ENCODE assay signal across 22 cellular contexts in the genomic region with DNA sequence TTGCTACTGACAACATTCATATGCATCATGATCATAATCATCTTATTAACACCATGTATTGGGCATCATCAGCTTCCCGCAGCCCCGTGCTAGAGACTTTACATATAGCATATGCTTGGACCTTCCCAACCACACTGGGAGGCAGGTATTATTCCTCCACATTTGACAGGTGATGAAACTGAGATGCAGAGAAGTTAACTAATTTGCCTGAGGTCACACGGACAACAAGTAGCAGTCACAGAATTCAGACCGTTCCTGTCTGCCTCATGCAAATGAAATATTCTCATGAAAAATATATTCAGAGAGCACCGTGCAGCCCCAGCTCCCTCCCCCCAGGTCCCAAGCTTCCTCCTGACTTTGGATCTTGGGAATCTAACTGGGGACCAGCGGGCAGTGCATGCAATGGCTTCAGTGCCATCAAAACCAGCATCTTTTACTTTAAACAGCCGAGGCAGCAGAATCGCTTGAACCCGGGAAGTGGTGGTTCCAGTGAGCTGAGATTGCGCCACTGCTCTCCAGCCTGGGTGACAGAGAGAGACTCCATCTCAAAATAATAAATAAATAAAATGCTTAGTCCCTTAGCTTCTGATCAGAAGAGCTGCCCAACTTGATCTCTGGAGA.
DNase-seq lines count a peak whose midpoint lies in the region; ATAC-seq and TF ChIP-seq lines count a peak whose summit lies in the region.
"Had no signal": no experiment of that assay in that cellular context is flagged by ENCODE, and none has a peak within 500 bp of the region (broad histone marks: within the 10 kb centered on the region; RNA-seq: fewer than 3 reads in every experiment).

No MANE protein-coding gene starts in this region.

- no peak overlapping the region for H3K27ac ChIP-seq in H9 (ENCODE audit: insufficient read length, low read depth, low read length)
- H3K27ac ChIP-seq: 22Rv1, dorsolateral prefrontal cortex, gastrocnemius medialis, pancreas had no signal

- WGBS in H9 (ENCODE audit: extremely low coverage, insufficient read length, low lambda C conversion rate): no CpG with 5 or more reads among the region's 10 CpGs

- no peak overlapping the region for H3K4ac ChIP-seq in H9 (ENCODE audit: low read depth, low read length)

- H4K20me1 ChIP-seq in H9 (ENCODE audit: control insufficient read depth, insufficient read depth, insufficient read length): no peaks in the 10 kb centered on the region

- H3K27ac Mint-ChIP-seq in H9 (no peak overlapping the region), Caco-2 (ENCODE audit: unreplicated experiment) (no peak overlapping the region)
- H3K27ac Mint-ChIP-seq: activated T-helper 17 cell treated with anti-CD3 and anti-CD28 coated beads, Interleukin-2, amount 50 U/mL, for 72 hours; naive thymus-derived CD8-positive, alpha-beta T cell; T-helper 2 cell treated with Interferon-gamma antibody and Interleukin-4, amounts not matched to agents 5 μg/mL and 100 μg/mL, for 36 hours had no signal

- H2AFZ ChIP-seq in H9 (ENCODE audit: low read length): no peak overlapping the region

- H3K9me3 ChIP-seq in H9 (ENCODE audit: control insufficient read depth, low read depth, low read length) (no peaks in the 10 kb centered on the region), Caco-2 (no peaks in the 10 kb centered on the region)
- H3K9me3 ChIP-seq: BE2C, gastrocnemius medialis, pancreas had no signal

- no peak overlapping the region for H4K5ac ChIP-seq in H9 (ENCODE audit: insufficient read length, low read depth, low read length)

- no peak overlapping the region for H4K8ac ChIP-seq in H9 (replicated peaks; ENCODE audit: insufficient read length, low read depth, low read length)

- TF ChIP-seq CTCF in H9 (conservative IDR thresholded peaks at IDR 0.05) (no peak), Caco-2 (IDR thresholded peaks at IDR 0.05; ENCODE audit: insufficient read depth in 1 of 2, low read depth in 1 of 2, low read length in 1 of 2, severe bottlenecking in 1 of 2, unreplicated experiment in 1 of 2) (no peak)

- BruUV-seq in Caco-2 (replicated peaks; lab: Mats Ljungman, UMichigan): no TSS peak

- peak; percentile 2 for DNase-seq in activated CD8-positive, alpha-beta memory T cell treated with anti-CD3 and anti-CD28 coated beads, Interleukin-2, amount 50 U/mL, for 48 hours
- DNase-seq in activated CD8-positive, alpha-beta memory T cell treated with anti-CD3 and anti-CD28 coated beads, Interleukin-2, amount 50 U/mL, for 4 hours: no peak
- DNase-seq in H9 (peak; percentile 16), NK-92 (lab: John Stamatoyannopoulos, UW; ENCODE audit: unreplicated experiment) (no peak), retina (no peak), Caco-2 (no peak), occipital lobe (lab: John Stamatoyannopoulos, UW) (no peak)
- DNase-seq: activated CD4-positive, CD25-positive, alpha-beta regulatory T cell; BE2C; dorsolateral prefrontal cortex; erythroblast; gastrocnemius medialis; GF-D8; GOT3; mesenchymal stem cell; naive thymus-derived CD8-positive, alpha-beta T cell; pancreas; stimulated activated CD4-positive, alpha-beta T cell treated with anti-CD3 and anti-CD28 coated beads, Interleukin-2, amount 100 ng/mL, for 24 hours had no signal

- no peak overlapping the region for H2BK12ac ChIP-seq in H9 (ENCODE audit: insufficient read length, low read depth, low read length)

- H2BK20ac ChIP-seq in H9 (ENCODE audit: low read depth, low read length, poor library complexity, severe bottlenecking): no peak overlapping the region

- no peak overlapping the region for H2AK5ac ChIP-seq in H9 (ENCODE audit: insufficient read length, low read length)

- H3K36me3 Mint-ChIP-seq in H9 (ENCODE audit: insufficient read depth in 1 of 3, low read depth in 3 of 3) (no peaks in the 10 kb centered on the region; a peak in 1 of 7 replicates), Caco-2 (ENCODE audit: insufficient read depth, unreplicated experiment) (peaks cover 6% of the 10 kb centered on the region)
- H3K36me3 Mint-ChIP-seq: naive thymus-derived CD8-positive, alpha-beta T cell had no signal

- POLR2A ChIA-PET in Caco-2 (lab: Charles Lee): no interaction called here

- H3K4me3 ChIP-seq in Caco-2 (ENCODE audit: low read depth, low read length): no peak overlapping the region
- H3K4me3 ChIP-seq: dorsolateral prefrontal cortex, gastrocnemius medialis, pancreas had no signal

- H3K79me1 ChIP-seq in H9 (ENCODE audit: insufficient read depth, low read depth, low read length, poor library complexity, severe bottlenecking): no peaks in the 10 kb centered on the region

- H3K4me2 ChIP-seq in H9 (ENCODE audit: insufficient read depth, insufficient read length, low read length): no peak overlapping the region

- no peaks in the 10 kb centered on the region for H3K9me3 Mint-ChIP-seq in H9
- no peaks in the 10 kb centered on the region for H3K9me3 Mint-ChIP-seq in Caco-2 (ENCODE audit: unreplicated experiment)
- H3K9me3 Mint-ChIP-seq: activated T-helper 17 cell treated with anti-CD3 and anti-CD28 coated beads, Interleukin-2, amount 50 U/mL, for 72 hours; naive thymus-derived CD8-positive, alpha-beta T cell; T-helper 2 cell treated with Interferon-gamma antibody and Interleukin-4, amounts not matched to agents 5 μg/mL and 100 μg/mL, for 36 hours had no signal

- H2BK120ac ChIP-seq in H9 (ENCODE audit: low read depth, low read length, poor library complexity, severe bottlenecking): no peak overlapping the region

- no peak overlapping the region for H3K14ac ChIP-seq in H9 (ENCODE audit: insufficient read depth, low read length)

- H4K91ac ChIP-seq in H9 (ENCODE audit: insufficient read length, low read depth, low read length): no peak overlapping the region

- CTCF ChIA-PET in Caco-2 (lab: Charles Lee): no interaction called here

- no peak overlapping the region for H3K56ac ChIP-seq in H9 (ENCODE audit: insufficient read length, low read depth, low read length)

- H3K4me1 ChIP-seq in H9 (ENCODE audit: insufficient read depth, low read length) (peaks cover 3% of the 10 kb centered on the region; the same call in 1 of the 2 replicates), Caco-2 (no peaks in the 10 kb centered on the region)
- H3K4me1 ChIP-seq: BE2C, gastrocnemius medialis, pancreas had no signal

- no peak overlapping the region for H3T11ph ChIP-seq in H9 (ENCODE audit: low read length)

- H3K27me3 ChIP-seq in H9 (ENCODE audit: insufficient read depth, low read length): no peaks in the 10 kb centered on the region
- H3K27me3 ChIP-seq in Caco-2 (replicated peaks; ENCODE audit: control insufficient read depth, insufficient read depth, low read length): no peaks in the 10 kb centered on the region; the same call in 1 of the 2 replicates
- H3K27me3 ChIP-seq: BE2C, pancreas had no signal

- no peak overlapping the region for H3K18ac ChIP-seq in H9 (ENCODE audit: insufficient read length, low read depth, low read length)

- H3K23ac ChIP-seq in H9 (ENCODE audit: insufficient read length, low read depth, low read length): no peak overlapping the region

- H2BK15ac ChIP-seq in H9 (ENCODE audit: low read depth, low read length): no peak overlapping the region

- H3K27me3 Mint-ChIP-seq in H9 (ENCODE audit: low read depth): no peaks in the 10 kb centered on the region; the same call in none of the 2 replicates
- peaks cover 8% of the 10 kb centered on the region for H3K27me3 Mint-ChIP-seq in Caco-2 (ENCODE audit: insufficient read depth, unreplicated experiment)

- no peak overlapping the region for H2BK5ac ChIP-seq in H9 (ENCODE audit: insufficient read length, low read length)

- no peak overlapping the region for H3K9ac ChIP-seq in H9 (ENCODE audit: extremely low read depth, insufficient read length, low read length)

- H3K4me3 Mint-ChIP-seq in H9 (no peak overlapping the region), Caco-2 (ENCODE audit: unreplicated experiment) (no peak overlapping the region)
- H3K4me3 Mint-ChIP-seq: activated T-helper 17 cell treated with anti-CD3 and anti-CD28 coated beads, Interleukin-2, amount 50 U/mL, for 72 hours; naive thymus-derived CD8-positive, alpha-beta T cell; T-helper 2 cell treated with Interferon-gamma antibody and Interleukin-4, amounts not matched to agents 5 μg/mL and 100 μg/mL, for 36 hours had no signal

- no peaks in the 10 kb centered on the region for H3K36me3 ChIP-seq in Caco-2 (ENCODE audit: control insufficient read depth, insufficient read depth, low read length)
- H3K36me3 ChIP-seq: BE2C, gastrocnemius medialis, pancreas had no signal

- no peaks in the 10 kb centered on the region for H3K79me2 ChIP-seq in H9 (ENCODE audit: insufficient read depth, low read length)

- H3K4me1 Mint-ChIP-seq in H9 (peaks cover 14 to 20% of the 10 kb centered on the region in 2 experiments), Caco-2 (ENCODE audit: low read depth, unreplicated experiment) (no peaks in the 10 kb centered on the region)
- H3K4me1 Mint-ChIP-seq: activated T-helper 17 cell treated with anti-CD3 and anti-CD28 coated beads, Interleukin-2, amount 50 U/mL, for 72 hours; naive thymus-derived CD8-positive, alpha-beta T cell had no signal

- peak; percentile 36 for ATAC-seq in HG03520 (IDR thresholded peaks at IDR 0.05; ENCODE audit: unreplicated experiment)
- ATAC-seq: activated T-helper 17 cell treated with anti-CD3 and anti-CD28 coated beads, Interleukin-2, amount 50 U/mL, for 72 hours; gastrocnemius medialis; naive thymus-derived CD8-positive, alpha-beta T cell; pancreas had no signal

- intact Hi-C loops in Caco-2 (cut with micrococcal nuclease; ENCODE audit: unreplicated experiment): no loop called here

- no peaks in the 10 kb centered on the region for H3K23me2 ChIP-seq in H9 (ENCODE audit: insufficient read length, low read depth, low read length, poor library complexity, severe bottlenecking)

Comparison
In these comparisons a context has a peak if more than half of its experiments do, and no peak if none do; other contexts are left out.
1. DNase-seq: peak in activated CD8-positive, alpha-beta memory T cell treated with anti-CD3 and anti-CD28 coated beads, Interleukin-2, amount 50 U/mL, for 48 hours (single experiment) and H9 (single experiment); none in activated CD8-positive, alpha-beta memory T cell treated with anti-CD3 and anti-CD28 coated beads, Interleukin-2, amount 50 U/mL, for 4 hours (single experiment), NK-92 (single experiment), retina (single experiment), Caco-2 (0 of 2) and occipital lobe (single experiment).